ENCODE assay signal across 26 cellular contexts in genomic region chr1:214593158-214593557, GRCh38.
"Had no signal": no experiment of that assay in that cellular context is flagged by ENCODE, and none has a peak within 500 bp of the region (broad histone marks: within the 10 kb centered on the region; RNA-seq: fewer than 3 reads in every experiment).

No MANE protein-coding gene starts in this region.

- H3K9me3 ChIP-seq: neutrophil, ovary, psoas muscle, right lobe of liver, sigmoid colon, stomach, thoracic aorta, thyroid gland, tibial nerve, upper lobe of left lung, vagina had no signal

- H3K27ac ChIP-seq: neutrophil, ovary, psoas muscle, right lobe of liver, sigmoid colon, stomach, thoracic aorta, thyroid gland, tibial nerve, upper lobe of left lung, vagina had no signal

- FAIRE-seq: small intestine, urothelium cell line had no signal

- ATAC-seq: naive thymus-derived CD8-positive, alpha-beta T cell; natural killer cell treated with Interleukin-12 subunit alpha and Interleukin-12 subunit beta and Interleukin-15 and Interleukin-18, amount 100 ng/mL, for 72 hours; psoas muscle; right cardiac atrium; right lobe of liver; stimulated activated effector memory CD8-positive, alpha-beta T cell treated with anti-CD3 and anti-CD28 coated beads, Interleukin-12 subunit alpha, Interleukin-12 subunit beta, amount 100 ng/mL, for 72 hours; stimulated activated naive B cell treated with anti-CD40 and anti-IgM and Interleukin-4, amounts not matched to agents 10 μg/mL and 1 μg/mL and 100 μg/mL, for 72 hours had no signal

- DNase-seq: naive thymus-derived CD8-positive, alpha-beta T cell; nephron progenitor cell; nucleus accumbens; ovary; psoas muscle; right cardiac atrium; right lobe of liver; sigmoid colon; small intestine; stimulated activated CD4-positive, alpha-beta T cell treated with anti-CD3 and anti-CD28 coated beads, Interleukin-15, amount 100 ng/mL, for 24 hours; stimulated activated CD4-positive, alpha-beta T cell treated with anti-CD3 and anti-CD28 coated beads, Interleukin-2, amount 100 ng/mL, for 24 hours; stimulated activated CD4-positive, alpha-beta T cell treated with anti-CD3 and anti-CD28 coated beads, Interleukin-2, amount 100 ng/mL, for 48 hours; stimulated activated CD4-positive, alpha-beta T cell treated with anti-CD3 and anti-CD28 coated beads, Interleukin-4, amount 100 ng/mL, for 24 hours; stimulated activated naive B cell treated with anti-CD40 and anti-IgM and Interleukin-4, amounts not matched to agents 10 μg/mL and 1 μg/mL and 100 μg/mL, for 72 hours; stimulated activated naive CD4-positive, alpha-beta T cell treated with Interleukin-2 at 50 U/mL for 16 hours; stomach; thyroid gland; trophoblast cell; upper lobe of left lung had no signal

- H3K4me3 ChIP-seq: ovary, psoas muscle, right lobe of liver, sigmoid colon, stomach, thoracic aorta, thyroid gland, tibial nerve, upper lobe of left lung, vagina had no signal

- H3K36me3 ChIP-seq: neutrophil, ovary, right lobe of liver, sigmoid colon, stomach, thoracic aorta, thyroid gland, tibial nerve, upper lobe of left lung, vagina had no signal

- H3K27me3 ChIP-seq: ovary, right lobe of liver, sigmoid colon, thyroid gland, tibial nerve, upper lobe of left lung, vagina had no signal

- H3K4me1 ChIP-seq: right lobe of liver, sigmoid colon, stomach, thyroid gland, tibial nerve, upper lobe of left lung, vagina had no signal
